8 cellular contexts compared by ENCODE assay signal in genomic region chr19:49677901-49678674, GRCh38. TPM values are rescaled to one million over a fixed set of nuclear protein-coding genes. Genes with fewer than 3 reads are reported as not detected.
DNase-seq lines count a peak whose midpoint lies in the region; ATAC-seq and TF ChIP-seq lines count a peak whose summit lies in the region.

No MANE protein-coding gene starts in this region.

- intact Hi-C loops in activated B cell treated with CpG ODN at 0.5 μM for 24 hours (cut with micrococcal nuclease), result loop anchor here (1.0 to 10.0 kb wide), 13 partner anchors 13 to 1041 kb away; partner anchors contain the start of genes ATF5, BCL2L12, DBP and FLT3LG

- no peak for TF ChIP-seq CTCF in activated B cell treated with CpG ODN at 0.5 μM for 24 hours (IDR thresholded peaks at IDR 0.05)

- peaks cover 60% of the 10 kb centered on the region for H3K4me1 Mint-ChIP-seq in activated B cell treated with CpG ODN at 0.5 μM for 24 hours

- no peaks in the 10 kb centered on the region for H3K9me3 Mint-ChIP-seq in activated B cell treated with CpG ODN at 0.5 μM for 24 hours

- CTCF ChIA-PET in activated B cell treated with CpG ODN at 0.5 μM for 24 hours (lab: Charles Lee), result interaction anchor here (0.7 to 4.7 kb wide), 5 partner anchors 12 to 453 kb away, joined by 4 to 25 read pairs (median 7); partner anchors contain the start of genes BCL2L12 and IRF3

- H3K27ac Mint-ChIP-seq in activated B cell treated with CpG ODN at 0.5 μM for 24 hours, result peak overlapping the region; percentile 96

- peaks cover 34% of the 10 kb centered on the region for H3K36me3 Mint-ChIP-seq in activated B cell treated with CpG ODN at 0.5 μM for 24 hours (ENCODE audit: low read depth)

- POLR2A ChIA-PET in activated B cell treated with CpG ODN at 0.5 μM for 24 hours (lab: Charles Lee), result interaction anchor here (0.6 to 6.4 kb wide), 18 partner anchors 8 to 684 kb away, joined by 3 to 97 read pairs (median 6); partner anchors contain the start of genes ALDH16A1, AP2A1, BCL2L12 and GYS1

- peak overlapping the region; percentile 99 for H3K4me3 Mint-ChIP-seq in activated B cell treated with CpG ODN at 0.5 μM for 24 hours

- H3K27me3 Mint-ChIP-seq in activated B cell treated with CpG ODN at 0.5 μM for 24 hours, result no peaks in the 10 kb centered on the region

- DNase-seq in NCI-H2196 (lab: John Stamatoyannopoulos, UW; ENCODE audit: unreplicated experiment), result peak; percentile 59
- no peak for DNase-seq in NCI-H2196 treated with DMSO at 0.1 percent for 48 hours (lab: John Stamatoyannopoulos, UW; ENCODE audit: unreplicated experiment)
- DNase-seq in NCI-H2107 treated with DMSO at 0.1 percent for 48 hours (lab: John Stamatoyannopoulos, UW; ENCODE audit: unreplicated experiment), result peak; percentile 32
- DNase-seq in activated B cell treated with CpG ODN at 0.5 μM for 24 hours, result peak; percentile 70
- peak in 48 of 61 donors; percentile 1 to 69 (median 29) for DNase-seq in caudate nucleus (lab: John Stamatoyannopoulos, UW)
- DNase-seq in stimulated activated CD4-positive, alpha-beta T cell treated with anti-CD3 and anti-CD28 coated beads, Interleukin-2, amount 100 ng/mL, for 24 hours, result peak; percentile 82 to 88

- ATAC-seq in activated B cell treated with CpG ODN at 0.5 μM for 24 hours (ENCODE audit: low read depth), result peak; percentile 12
- ATAC-seq in HG02642 (IDR thresholded peaks at IDR 0.05; ENCODE audit: poor library complexity, unreplicated experiment), result no peak

- H3K27me3 ChIP-seq in layer of hippocampus (ENCODE audit: control insufficient read depth, insufficient read depth, low read length), result no peaks in the 10 kb centered on the region

- H3K27ac ChIP-seq in caudate nucleus (ENCODE audit: low read depth, low read length), result peak overlapping the region; percentile 100
- peak overlapping the region; percentile 99 for H3K27ac ChIP-seq in layer of hippocampus (ENCODE audit: low read depth, low read length)

RNA-seq across cellular contexts. Expression of gene PRMT1, which starts 1.0 kb away (rescaled TPM):
- total RNA-seq in activated B cell treated with CpG ODN at 0.5 μM for 24 hours, result 372 and 376 TPM in 2 replicates

RNA-seq across cellular contexts. Expression of gene ADM5, which starts 11.3 kb away (rescaled TPM):
- 6.8 and 9.5 TPM in 2 replicates for total RNA-seq in activated B cell treated with CpG ODN at 0.5 μM for 24 hours

RNA-seq across cellular contexts. Expression of gene BCL2L12, which starts 12.4 kb away (rescaled TPM):
- 30.7 and 39.1 TPM in 2 replicates for total RNA-seq in activated B cell treated with CpG ODN at 0.5 μM for 24 hours

RNA-seq across cellular contexts. Expression of gene IRF3, which starts 12.4 kb away (rescaled TPM):
- 145 and 171 TPM in 2 replicates for total RNA-seq in activated B cell treated with CpG ODN at 0.5 μM for 24 hours

RNA-seq across cellular contexts. Expression of gene CPT1C, which starts 12.8 kb away (rescaled TPM):
- total RNA-seq in activated B cell treated with CpG ODN at 0.5 μM for 24 hours, result 0.35 and 0.51 TPM in 2 replicates
